ENCODE assay signal across 8 cellular contexts in genomic region chr2:69755862-69756467, GRCh38. TPM values are rescaled to one million over a fixed set of nuclear protein-coding genes. Genes with fewer than 3 reads are reported as not detected.
DNase-seq lines count a peak whose midpoint lies in the region; ATAC-seq and TF ChIP-seq lines count a peak whose summit lies in the region.

No MANE protein-coding gene starts in this region.

- intact Hi-C loops in mucosa of descending colon (cut with DNase I, micrococcal nuclease): no loop called here

- DNase-seq in DMS53 treated with DMSO at 0.1 percent for 48 hours (lab: John Stamatoyannopoulos, UW; ENCODE audit: unreplicated experiment) (peak; percentile 12), HS-5 (ENCODE audit: low read depth) (peak; percentile 68), cardiac fibroblast (ENCODE audit: low read depth in 2 of 2) (peak; percentile 53 to 71), mucosa of descending colon (no peak), NCI-H1092 (lab: John Stamatoyannopoulos, UW) (no peak), caudate nucleus (lab: John Stamatoyannopoulos, UW) (no peak), NCI-H187 treated with DMSO at 0.1 percent for 48 hours (lab: John Stamatoyannopoulos, UW) (no peak)

- ATAC-seq in mucosa of descending colon: peak; percentile 94
- ATAC-seq in GM18873 (IDR thresholded peaks at IDR 0.05; ENCODE audit: low FRiP score, unreplicated experiment): no peak

- TF ChIP-seq CTCF in cardiac fibroblast (IDR thresholded peaks at IDR 0.05; ENCODE audit: low read depth, low read length) (no peak), mucosa of descending colon (IDR thresholded peaks at IDR 0.05) (no peak)

- H3K4me3 ChIP-seq in cardiac fibroblast (replicated peaks in 1 of 2; ENCODE audit: low read depth in 2 of 2, low read length in 2 of 2) (no peak overlapping the region), mucosa of descending colon (no peak overlapping the region)

- peaks cover 25% of the 10 kb centered on the region for H3K4me1 ChIP-seq in mucosa of descending colon (ENCODE audit: low read depth)

- H3K36me3 ChIP-seq in mucosa of descending colon (ENCODE audit: low read depth): no peaks in the 10 kb centered on the region

- H3K27ac ChIP-seq in caudate nucleus (ENCODE audit: low read depth, low read length): no peak overlapping the region

- no peaks in the 10 kb centered on the region for H3K9me3 ChIP-seq in mucosa of descending colon

RNA-seq across cellular contexts. Expression of gene ANXA4, which starts 14.0 kb away (rescaled TPM):
- total RNA-seq in mucosa of descending colon: 100 to 1,000 TPM; 176 to 345 (median 228) TPM

Comparison
In these comparisons a context has a peak if more than half of its experiments do, and no peak if none do; other contexts are left out.
1. DNase-seq: peak in DMS53 treated with DMSO at 0.1 percent for 48 hours (single experiment), HS-5 (single experiment) and cardiac fibroblast (2 of 2); none in mucosa of descending colon (0 of 3), NCI-H1092 (single experiment), caudate nucleus (0 of 61) and NCI-H187 treated with DMSO at 0.1 percent for 48 hours (single experiment).